Comparison of ENCODE assay signal across 1 cellular context in the genomic region with DNA sequence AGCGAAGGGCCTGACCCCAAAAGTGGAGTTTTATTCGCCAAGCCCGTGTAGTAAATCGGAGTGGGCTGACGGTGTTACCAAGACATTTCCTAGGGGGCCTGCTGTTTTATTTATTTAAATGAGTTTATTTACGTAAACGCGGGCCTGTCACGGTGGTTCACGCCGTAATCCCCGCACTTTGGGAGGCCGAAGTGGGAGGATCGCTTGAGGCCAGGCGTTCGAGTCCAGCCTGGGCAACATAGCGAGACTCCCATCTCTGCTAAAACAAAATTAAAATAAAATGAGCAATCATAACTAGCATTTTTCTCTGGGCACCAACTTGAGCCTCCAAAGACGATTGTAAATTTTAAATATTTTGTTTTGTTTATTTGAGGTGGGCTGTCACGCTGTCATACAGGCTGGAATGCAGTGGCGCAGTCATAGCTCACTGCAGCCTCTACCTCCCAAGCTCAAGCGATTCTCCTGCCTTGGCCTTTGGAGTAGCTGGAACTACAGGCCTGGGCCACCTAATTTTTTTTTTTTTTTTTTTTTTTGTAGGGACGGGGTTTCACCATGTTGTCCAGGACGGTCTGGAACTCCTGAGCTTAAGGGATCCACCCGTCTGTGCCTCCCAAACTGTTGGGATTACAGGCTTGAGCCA.
TF ChIP-seq lines count a peak whose summit lies in the region.

No MANE protein-coding gene starts in this region.

TF ChIP-seq in K562, 482 proteins besides CTCF, POLR2A, EP300 and RAD21:
- TF ChIP-seq HLTF (IDR thresholded peaks at IDR 0.05) (0 out of 2 replicates have a peak, but pooled peaks have one; percentile 13), CHD4 (IDR thresholded peaks at IDR 0.05; ENCODE audit: insufficient read depth, insufficient replicate concordance, low read depth, low read length, poor library complexity, severe bottlenecking) (peak; percentile 67), ADNP (tag; IDR thresholded peaks at IDR 0.05) (peak; percentile 82), ZNF121 (CRISPR knock-in tag; conservative IDR thresholded peaks at IDR 0.05) (peak; percentile 98), ZNF445 (CRISPR knock-in tag; IDR thresholded peaks at IDR 0.05; ENCODE audit: low read depth) (no peak), GTF3C2 (IDR thresholded peaks at IDR 0.05; ENCODE audit: borderline replicate concordance, extremely low read depth, insufficient read length) (peak; percentile 15), CHD1 (IDR thresholded peaks at IDR 0.05; ENCODE audit: low read length) (peak; percentile 8), RBM25 (IDR thresholded peaks at IDR 0.05; ENCODE audit: low read depth, low read length, severe bottlenecking) (peak; percentile 87), JUN (IDR thresholded peaks at IDR 0.05; ENCODE audit: borderline replicate concordance, low read depth, low read length) (peak; percentile 5; the same call in 1 of the 2 replicates), JUN (CRISPR knock-in tag; IDR thresholded peaks at IDR 0.05; ENCODE audit: borderline replicate concordance) (no peak; the same call in 1 of the 2 replicates), PTBP1 (IDR thresholded peaks at IDR 0.05; ENCODE audit: low read depth, low read length) (0 out of 2 replicates have a peak, but pooled peaks have one; percentile 54), BCOR (IDR thresholded peaks at IDR 0.05) (peak; percentile 66), KDM1A (IDR thresholded peaks at IDR 0.05) (peak in 1 of 2 experiments; percentile 49; a peak in 1 of 4 replicates), ZBTB40 (IDR thresholded peaks at IDR 0.05) (peak; percentile 55), ZBTB40 (CRISPR knock-in tag; IDR thresholded peaks at IDR 0.05) (no peak), ARNT (IDR thresholded peaks at IDR 0.05) (0 out of 4 replicates have a peak, but pooled peaks of 1 of the 2 experiments have one; percentile 21), RCOR1 (IDR thresholded peaks at IDR 0.05; ENCODE audit: borderline replicate concordance in 1 of 2, low read depth in 2 of 2, low read length in 2 of 2) (0 out of 4 replicates have a peak, but pooled peaks of 1 of the 2 experiments have one; percentile 26), HNRNPLL (IDR thresholded peaks at IDR 0.05; ENCODE audit: low read depth, low read length, poor library complexity, severe bottlenecking) (peak; percentile 55), ARID1B (IDR thresholded peaks at IDR 0.05) (no peak), MEF2A (IDR thresholded peaks at IDR 0.05; ENCODE audit: control insufficient read depth, low read depth, low read length) (no peak), SAP30 (IDR thresholded peaks at IDR 0.05; ENCODE audit: borderline replicate concordance, insufficient read depth, low read depth, low read length, poor library complexity, severe bottlenecking) (peak; percentile 14)
- TF ChIP-seq, protein P1, sequence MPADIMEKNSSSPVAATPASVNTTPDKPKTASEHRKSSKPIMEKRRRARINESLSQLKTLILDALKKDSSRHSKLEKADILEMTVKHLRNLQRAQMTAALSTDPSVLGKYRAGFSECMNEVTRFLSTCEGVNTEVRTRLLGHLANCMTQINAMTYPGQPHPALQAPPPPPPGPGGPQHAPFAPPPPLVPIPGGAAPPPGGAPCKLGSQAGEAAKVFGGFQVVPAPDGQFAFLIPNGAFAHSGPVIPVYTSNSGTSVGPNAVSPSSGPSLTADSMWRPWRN (IDR thresholded peaks at IDR 0.05; ENCODE audit: low read depth): peak; percentile 48; the same call in 1 of the 2 replicates
- TF ChIP-seq, protein P2, sequence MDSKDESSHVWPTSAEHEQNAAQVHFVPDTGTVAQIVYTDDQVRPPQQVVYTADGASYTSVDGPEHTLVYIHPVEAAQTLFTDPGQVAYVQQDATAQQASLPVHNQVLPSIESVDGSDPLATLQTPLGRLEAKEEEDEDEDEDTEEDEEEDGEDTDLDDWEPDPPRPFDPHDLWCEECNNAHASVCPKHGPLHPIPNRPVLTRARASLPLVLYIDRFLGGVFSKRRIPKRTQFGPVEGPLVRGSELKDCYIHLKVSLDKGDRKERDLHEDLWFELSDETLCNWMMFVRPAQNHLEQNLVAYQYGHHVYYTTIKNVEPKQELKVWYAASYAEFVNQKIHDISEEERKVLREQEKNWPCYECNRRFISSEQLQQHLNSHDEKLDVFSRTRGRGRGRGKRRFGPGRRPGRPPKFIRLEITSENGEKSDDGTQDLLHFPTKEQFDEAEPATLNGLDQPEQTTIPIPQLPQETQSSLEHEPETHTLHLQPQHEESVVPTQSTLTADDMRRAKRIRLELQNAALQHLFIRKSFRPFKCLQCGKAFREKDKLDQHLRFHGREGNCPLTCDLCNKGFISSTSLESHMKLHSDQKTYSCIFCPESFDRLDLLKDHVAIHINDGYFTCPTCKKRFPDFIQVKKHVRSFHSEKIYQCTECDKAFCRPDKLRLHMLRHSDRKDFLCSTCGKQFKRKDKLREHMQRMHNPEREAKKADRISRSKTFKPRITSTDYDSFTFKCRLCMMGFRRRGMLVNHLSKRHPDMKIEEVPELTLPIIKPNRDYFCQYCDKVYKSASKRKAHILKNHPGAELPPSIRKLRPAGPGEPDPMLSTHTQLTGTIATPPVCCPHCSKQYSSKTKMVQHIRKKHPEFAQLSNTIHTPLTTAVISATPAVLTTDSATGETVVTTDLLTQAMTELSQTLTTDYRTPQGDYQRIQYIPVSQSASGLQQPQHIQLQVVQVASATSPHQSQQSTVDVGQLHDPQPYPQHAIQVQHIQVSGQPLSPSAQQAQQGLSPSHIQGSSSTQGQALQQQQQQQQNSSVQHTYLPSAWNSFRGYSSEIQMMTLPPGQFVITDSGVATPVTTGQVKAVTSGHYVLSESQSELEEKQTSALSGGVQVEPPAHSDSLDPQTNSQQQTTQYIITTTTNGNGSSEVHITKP (IDR thresholded peaks at IDR 0.05; ENCODE audit: partially characterized antibody): no peak
